In genomic region chr20:1397710-1398109, GRCh38 we compare ENCODE assay signal across 17 cellular contexts. TPM values are rescaled to one million over a fixed set of nuclear protein-coding genes. Genes with fewer than 3 reads are reported as not detected.
A peak's percentile ranks its signal among the peaks of the same experiment; 100 is the strongest.
DNase-seq lines count a peak whose midpoint lies in the region; ATAC-seq, FAIRE-seq and TF ChIP-seq lines count a peak whose summit lies in the region.
"Had no signal": no experiment of that assay in that cellular context is flagged by ENCODE, and none has a peak within 500 bp of the region (broad histone marks: within the 10 kb centered on the region; RNA-seq: fewer than 3 reads in every experiment).

No MANE protein-coding gene starts in this region.

- peaks cover 5% of the 10 kb centered on the region; the same call in 1 of the 2 replicates for H3K79me2 ChIP-seq in SK-N-SH (ENCODE audit: insufficient read depth)
- no peaks in the 10 kb centered on the region for H3K79me2 ChIP-seq in OCI-LY1 (ENCODE audit: insufficient read depth, low read length)

- ATAC-seq in SK-N-SH treated with all-trans-retinoic acid at 6 μM for 48 hours: no peak
- no peak for ATAC-seq in stimulated activated memory B cell treated with anti-CD40 and anti-IgM and Interleukin-4, amounts not matched to agents 10 μg/mL and 1 μg/mL and 100 μg/mL, for 72 hours
- no peak for ATAC-seq in GM18861 (IDR thresholded peaks at IDR 0.05; ENCODE audit: unreplicated experiment)

- H3K9me2 ChIP-seq in SK-N-SH: no peaks in the 10 kb centered on the region
- no peaks in the 10 kb centered on the region for H3K9me2 ChIP-seq in OCI-LY1 (ENCODE audit: low read depth, low read length)

- CTCF ChIA-PET in SK-N-SH (lab: Yijun Ruan, JAX): interaction anchor here (0.7 to 2.3 kb wide), 5 partner anchors 22 to 85 kb away, joined by 3 to 12 read pairs (median 4); partner anchors contain the start of gene NSFL1C

- peaks cover 6% of the 10 kb centered on the region for H3K9me3 Mint-ChIP-seq in endodermal cell
- H3K9me3 Mint-ChIP-seq in stimulated activated memory B cell treated with anti-CD40 and anti-IgM and Interleukin-4, amounts not matched to agents 10 μg/mL and 1 μg/mL and 100 μg/mL, for 72 hours: no peaks in the 10 kb centered on the region

- H3K4me1 ChIP-seq in SK-N-SH (ENCODE audit: control insufficient read depth in 1 of 2, insufficient read depth in 2 of 2, low read depth in 1 of 2, low read length in 1 of 2) (peaks cover 12 to 17% of the 10 kb centered on the region in 2 experiments; a peak in 3 of 4 replicates), OCI-LY1 (ENCODE audit: insufficient read depth, low read length, severe bottlenecking) (peaks cover 17% of the 10 kb centered on the region), endodermal cell (ENCODE audit: control insufficient read depth, insufficient read depth, low read length) (no peaks in the 10 kb centered on the region)

- H3F3A ChIP-seq in SK-N-SH (replicated peaks; ENCODE audit: insufficient read depth) (peaks cover 7% of the 10 kb centered on the region), OCI-LY1 (ENCODE audit: insufficient read depth, low read length) (no peaks in the 10 kb centered on the region)

- H3K4me3 Mint-ChIP-seq in endodermal cell: no peak overlapping the region
- no peak overlapping the region for H3K4me3 Mint-ChIP-seq in stimulated activated memory B cell treated with anti-CD40 and anti-IgM and Interleukin-4, amounts not matched to agents 10 μg/mL and 1 μg/mL and 100 μg/mL, for 72 hours

- H3K4me1 Mint-ChIP-seq in endodermal cell: peaks cover 3% of the 10 kb centered on the region
- peaks cover 46% of the 10 kb centered on the region for H3K4me1 Mint-ChIP-seq in stimulated activated memory B cell treated with anti-CD40 and anti-IgM and Interleukin-4, amounts not matched to agents 10 μg/mL and 1 μg/mL and 100 μg/mL, for 72 hours

- H3K36me3 ChIP-seq in SK-N-SH (replicated peaks in 1 of 2; ENCODE audit: control insufficient read depth in 1 of 2, insufficient read depth in 2 of 2, low read length in 1 of 2): no peaks in the 10 kb centered on the region
- H3K36me3 ChIP-seq in OCI-LY1 (ENCODE audit: insufficient read depth, low read length): no peaks in the 10 kb centered on the region
- H3K36me3 ChIP-seq in endodermal cell (ENCODE audit: control insufficient read depth, insufficient read depth, low read length): no peaks in the 10 kb centered on the region

- no peak overlapping the region for H3K9ac ChIP-seq in SK-N-SH
- H3K9ac ChIP-seq in OCI-LY1 (ENCODE audit: low read length): no peak overlapping the region
- no peak overlapping the region for H3K9ac ChIP-seq in endodermal cell (ENCODE audit: extremely low read depth, low read length, poor library complexity, severe bottlenecking)

- H3K27ac ChIP-seq in SK-N-SH (ENCODE audit: low read depth in 2 of 2, low read length in 1 of 2): no peak overlapping the region
- H3K27ac ChIP-seq in OCI-LY1 (ENCODE audit: low read depth, low read length, poor library complexity, severe bottlenecking): no peak overlapping the region
- no peak overlapping the region for H3K27ac ChIP-seq in endodermal cell (ENCODE audit: low read depth, low read length)
- H3K27ac ChIP-seq: coronary artery had no signal

- 81% methylated on average over 4 of the region's 4 CpGs for WGBS in SK-N-SH (ENCODE audit: low lambda C conversion rate)
- WGBS in endodermal cell (ENCODE audit: insufficient coverage in 1 of 2, insufficient read length in 1 of 2), 2 experiments: 83 to 94% methylated on average over 2 to 4 of the region's 4 CpGs

- no peak overlapping the region for H3K27ac Mint-ChIP-seq in endodermal cell
- H3K27ac Mint-ChIP-seq in stimulated activated memory B cell treated with anti-CD40 and anti-IgM and Interleukin-4, amounts not matched to agents 10 μg/mL and 1 μg/mL and 100 μg/mL, for 72 hours: peak overlapping the region; percentile 54

- no peak for FAIRE-seq in D721Med (lab: Jason Lieb, UNC)
- FAIRE-seq: A204.1, kidney had no signal

- TF ChIP-seq EP300 in SK-N-SH (IDR thresholded peaks at IDR 0.05; ENCODE audit: borderline replicate concordance in 1 of 2, low read depth in 1 of 2, low read length in 1 of 2): no peak

- DNase-seq in SK-N-SH (no peak), endodermal cell (no peak), D721Med (ENCODE audit: insufficient read length, low spot score) (no peak), NCI-H1694 treated with DMSO at 0.1 percent for 48 hours (lab: John Stamatoyannopoulos, UW) (no peak)
- DNase-seq: activated CD4-positive, alpha-beta T cell treated with anti-CD3 and anti-CD28 coated beads, Interleukin-2, amount 50 U/mL, for 4 hours; activated naive CD4-positive, alpha-beta T cell treated with Interleukin-2 at 50 U/mL for 16 hours; foreskin melanocyte; GOT3; kidney; NCI-H2029; T-helper 2 cell had no signal

- no peaks in the 10 kb centered on the region for H3K36me3 Mint-ChIP-seq in endodermal cell (ENCODE audit: low read depth)
- H3K36me3 Mint-ChIP-seq in stimulated activated memory B cell treated with anti-CD40 and anti-IgM and Interleukin-4, amounts not matched to agents 10 μg/mL and 1 μg/mL and 100 μg/mL, for 72 hours: no peaks in the 10 kb centered on the region

- peaks cover 64% of the 10 kb centered on the region for H3K27me3 Mint-ChIP-seq in endodermal cell (ENCODE audit: insufficient read depth)
- H3K27me3 Mint-ChIP-seq in stimulated activated memory B cell treated with anti-CD40 and anti-IgM and Interleukin-4, amounts not matched to agents 10 μg/mL and 1 μg/mL and 100 μg/mL, for 72 hours: peaks cover 5% of the 10 kb centered on the region

- H3K4me3 ChIP-seq in SK-N-SH (ENCODE audit: low read depth in 2 of 2, low read length in 1 of 2) (no peak overlapping the region), OCI-LY1 (ENCODE audit: low read depth, low read length, poor library complexity, severe bottlenecking) (no peak overlapping the region), endodermal cell (ENCODE audit: low read length) (no peak overlapping the region)
- H3K4me3 ChIP-seq: coronary artery had no signal

- POLR2A ChIA-PET in SK-N-SH (lab: Yijun Ruan, JAX): no interaction called here

- TF ChIP-seq RAD21 in SK-N-SH (IDR thresholded peaks at IDR 0.05; ENCODE audit: low read length): peak; percentile 24; the same call in 1 of the 2 replicates

- no peaks in the 10 kb centered on the region for H3K27me3 ChIP-seq in SK-N-SH (ENCODE audit: insufficient read depth)
- peaks cover 9% of the 10 kb centered on the region; the same call in 1 of the 2 replicates for H3K27me3 ChIP-seq in OCI-LY1 (ENCODE audit: insufficient read depth, low read length)
- H3K27me3 ChIP-seq in endodermal cell (ENCODE audit: control insufficient read depth, insufficient read depth, low read length, poor library complexity, severe bottlenecking): peaks cover 31% of the 10 kb centered on the region

- H4K20me1 ChIP-seq in SK-N-SH (ENCODE audit: insufficient read depth) (no peaks in the 10 kb centered on the region), OCI-LY1 (ENCODE audit: insufficient read depth, low read length) (no peaks in the 10 kb centered on the region)

- H3K9me3 ChIP-seq in SK-N-SH: no peaks in the 10 kb centered on the region
- no peaks in the 10 kb centered on the region for H3K9me3 ChIP-seq in OCI-LY1 (ENCODE audit: low read length)
- no peaks in the 10 kb centered on the region for H3K9me3 ChIP-seq in endodermal cell (ENCODE audit: control insufficient read depth, low read length)

- no peak overlapping the region for H3K4me2 ChIP-seq in SK-N-SH
- no peak overlapping the region for H3K4me2 ChIP-seq in OCI-LY1 (ENCODE audit: low read length)

- TF ChIP-seq CTCF in SK-N-SH (IDR thresholded peaks at IDR 0.05) (peak; percentile 28; the same call in 1 of the 2 replicates), OCI-LY1 (IDR thresholded peaks at IDR 0.05; ENCODE audit: low read length) (peak; percentile 19; the same call in 1 of the 2 replicates), endodermal cell (conservative IDR thresholded peaks at IDR 0.05) (peak; percentile 34), D721Med (IDR thresholded peaks at IDR 0.05; ENCODE audit: insufficient read depth, missing control alignments) (no peak)

- H2AFZ ChIP-seq in SK-N-SH (ENCODE audit: low read depth) (no peak overlapping the region), OCI-LY1 (ENCODE audit: low read length) (no peak overlapping the region)

TF ChIP-seq in SK-N-SH, 30 proteins besides CTCF, POLR2A, EP300 and RAD21 (continues in another document):
- TF ChIP-seq NRF1 (IDR thresholded peaks at IDR 0.05; ENCODE audit: low read depth, low read length) (no peak), RFX5 (IDR thresholded peaks at IDR 0.05; ENCODE audit: low read length) (no peak), USF2 (IDR thresholded peaks at IDR 0.05; ENCODE audit: borderline replicate concordance, low read depth, low read length) (no peak)

TF ChIP-seq in SK-N-SH treated with all-trans-retinoic acid at 6 μM for 48 hours, 23 proteins besides CTCF, POLR2A, EP300 and RAD21 (continues in another document):
- TF ChIP-seq ZFP30 (CRISPR knock-in tag; IDR thresholded peaks at IDR 0.05) (no peak), CREB5 (CRISPR knock-in tag; IDR thresholded peaks at IDR 0.05; ENCODE audit: low read depth) (no peak), RARB (CRISPR knock-in tag; IDR thresholded peaks at IDR 0.05) (no peak), ZC3H10 (CRISPR knock-in tag; IDR thresholded peaks at IDR 0.05) (no peak)

RNA-seq across cellular contexts. Expression of gene FKBP1A, which starts 4.9 kb away (rescaled TPM):
- polyA plus RNA-seq in SK-N-SH (2012; rRNA removed): 362 and 453 TPM in 2 replicates
- 418 and 470 TPM in 2 replicates for polyA plus RNA-seq in SK-N-SH (2012; cell fraction: cytosol; rRNA removed)
- 119 and 151 TPM in 2 replicates for polyA plus RNA-seq in SK-N-SH (2012; cell fraction: nucleus; rRNA removed)
- total RNA-seq in endodermal cell: 100 to 1,000 TPM; 181 to 185 TPM
- polyA plus RNA-seq in endodermal cell (2013, experiment 1 of 2): 175 TPM
- polyA plus RNA-seq in endodermal cell (2013, experiment 2 of 2): 171 TPM
